In the genomic region with DNA sequence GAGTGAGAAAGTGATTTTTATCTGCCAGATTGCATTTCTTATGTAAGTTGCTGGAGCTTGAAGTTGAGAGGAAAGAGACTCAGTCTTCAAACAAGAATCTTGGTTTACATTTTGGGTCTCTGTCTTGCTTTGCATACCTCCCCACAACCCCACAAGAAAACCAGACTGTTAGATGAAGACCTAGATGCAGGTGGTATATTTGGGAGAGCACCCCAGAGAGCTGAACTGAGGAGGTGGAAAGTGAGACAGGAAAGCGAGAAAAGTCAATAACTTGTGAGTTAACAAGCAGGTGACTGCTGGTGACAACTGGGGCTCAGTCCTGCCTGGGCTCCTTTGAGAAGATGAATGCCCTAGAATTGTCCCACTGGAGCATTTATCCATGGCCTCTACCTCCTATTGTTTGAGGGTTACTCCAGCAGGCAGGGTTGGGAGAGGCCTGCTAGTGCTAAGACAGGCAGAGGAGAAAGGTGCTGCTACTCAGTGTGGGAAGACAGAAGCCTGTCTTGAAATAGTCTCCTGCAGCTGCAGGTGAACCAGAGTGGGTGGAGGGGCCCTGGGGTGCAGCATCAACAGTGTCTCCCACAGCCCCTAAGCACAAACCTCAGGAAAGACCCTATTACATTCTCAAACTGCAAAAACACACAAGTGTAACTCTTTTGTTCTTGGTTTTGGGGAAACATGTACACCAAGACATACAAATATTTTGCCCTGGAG, we compare ENCODE assay signal across 14 cellular contexts. TPM values are rescaled to one million over a fixed set of nuclear protein-coding genes. Genes with fewer than 3 reads are reported as not detected.
DNase-seq lines count a peak whose midpoint lies in the region; ATAC-seq and TF ChIP-seq lines count a peak whose summit lies in the region.
"Had no signal": no experiment of that assay in that cellular context is flagged by ENCODE, and none has a peak within 500 bp of the region (broad histone marks: within the 10 kb centered on the region; RNA-seq: fewer than 3 reads in every experiment).

No MANE protein-coding gene starts in this region.

- H3K9me3 ChIP-seq in mucosa of descending colon, result peaks cover 12% of the 10 kb centered on the region
- H3K9me3 ChIP-seq in T-helper 17 cell (ENCODE audit: control insufficient read depth, low read length, poor library complexity, severe bottlenecking), result no peaks in the 10 kb centered on the region
- H3K9me3 ChIP-seq: adrenal gland had no signal

- ATAC-seq in GM19023 (IDR thresholded peaks at IDR 0.05; ENCODE audit: unreplicated experiment) (peak; percentile 90), GM21619 (IDR thresholded peaks at IDR 0.05; ENCODE audit: unreplicated experiment) (peak; percentile 96), HG03095 (IDR thresholded peaks at IDR 0.05; ENCODE audit: unreplicated experiment) (peak; percentile 95), mucosa of descending colon (no peak), T-helper 17 cell (no peak)
- no peak for ATAC-seq in naive thymus-derived CD8-positive, alpha-beta T cell
- ATAC-seq: left colon had no signal

- no peak for TF ChIP-seq CTCF in mucosa of descending colon (IDR thresholded peaks at IDR 0.05)

- no peak overlapping the region for H3K4me3 Mint-ChIP-seq in naive thymus-derived CD8-positive, alpha-beta T cell
- no peak overlapping the region for H3K4me3 Mint-ChIP-seq in T-helper 17 cell
- H3K4me3 Mint-ChIP-seq: CD4-positive, alpha-beta memory T cell; neural crest cell had no signal

- no peaks in the 10 kb centered on the region for H3K36me3 ChIP-seq in mucosa of descending colon (ENCODE audit: low read depth)
- H3K36me3 ChIP-seq: adrenal gland had no signal

- H3K9me3 Mint-ChIP-seq in naive thymus-derived CD8-positive, alpha-beta T cell, result peaks cover 5 to 38% (median 26%) of the 10 kb centered on the region in 9 donors

- H3K36me3 Mint-ChIP-seq in naive thymus-derived CD8-positive, alpha-beta T cell, result peaks cover 0 to 32% (median 12%) of the 10 kb centered on the region in 3 donors
- H3K36me3 Mint-ChIP-seq in T-helper 17 cell (ENCODE audit: low read depth), result peaks cover 2% of the 10 kb centered on the region
- H3K36me3 Mint-ChIP-seq: CD4-positive, alpha-beta memory T cell had no signal

- H3K27ac Mint-ChIP-seq in naive thymus-derived CD8-positive, alpha-beta T cell, result peak overlapping the region in 6 of 10 donors; percentile 2 to 64 (median 38)
- no peak overlapping the region for H3K27ac Mint-ChIP-seq in T-helper 17 cell
- H3K27ac Mint-ChIP-seq: CD4-positive, alpha-beta memory T cell had no signal

- no peak for DNase-seq in naive thymus-derived CD8-positive, alpha-beta T cell
- DNase-seq in mucosa of descending colon (no peak), T-helper 17 cell (no peak)
- DNase-seq in activated CD8-positive, alpha-beta memory T cell treated with anti-CD3 and anti-CD28 coated beads, Interleukin-2, amount 50 U/mL, for 4 hours, result no peak
- DNase-seq: adrenal gland; CD4-positive, alpha-beta memory T cell; effector CD8-positive, alpha-beta T cell; left colon; NCI-H2107; stimulated activated CD4-positive, alpha-beta T cell treated with anti-CD3 and anti-CD28 coated beads, Interleukin-12 subunit alpha, Interleukin-12 subunit beta, amount 100 ng/mL, for 4 hours had no signal

- no peaks in the 10 kb centered on the region for H3K4me1 ChIP-seq in mucosa of descending colon (ENCODE audit: low read depth)
- H3K4me1 ChIP-seq: adrenal gland had no signal

- no peaks in the 10 kb centered on the region for H3K27me3 Mint-ChIP-seq in naive thymus-derived CD8-positive, alpha-beta T cell
- H3K27me3 Mint-ChIP-seq in T-helper 17 cell, result peaks cover 13% of the 10 kb centered on the region

- no peak overlapping the region for H3K4me3 ChIP-seq in mucosa of descending colon
- H3K4me3 ChIP-seq: adrenal gland had no signal

- H3K4me1 Mint-ChIP-seq in naive thymus-derived CD8-positive, alpha-beta T cell, result peaks cover 0 to 4% (median 1%) of the 10 kb centered on the region in 4 donors
- H3K4me1 Mint-ChIP-seq in T-helper 17 cell, result no peaks in the 10 kb centered on the region
- H3K4me1 Mint-ChIP-seq: CD4-positive, alpha-beta memory T cell; neural crest cell had no signal

- intact Hi-C loops in mucosa of descending colon (cut with DNase I, micrococcal nuclease), result no loop called here

- POLR2A ChIA-PET in naive thymus-derived CD8-positive, alpha-beta T cell (lab: Charles Lee), result no interaction called here

RNA-seq across cellular contexts. Expression of a gene that starts 10.6 kb away (rescaled TPM):
- not detected for total RNA-seq in naive thymus-derived CD8-positive, alpha-beta T cell
- not detected for polyA plus RNA-seq in naive thymus-derived CD8-positive, alpha-beta T cell
- total RNA-seq in mucosa of descending colon, result 10 to 100 TPM in 1 of 3 donors, under 1 TPM in 1, not detected in 1; 0.98 to 11.1 TPM
- not detected for total RNA-seq in T-helper 17 cell
- total RNA-seq: CD4-positive, alpha-beta memory T cell; left colon; neural crest cell had no signal
- polyA plus RNA-seq: CD4-positive, alpha-beta memory T cell had no signal

Comparison
In these comparisons a context has a peak if more than half of its experiments do, and no peak if none do; other contexts are left out.
1. ATAC-seq: peak in GM19023 (single experiment), GM21619 (single experiment) and HG03095 (single experiment); none in naive thymus-derived CD8-positive, alpha-beta T cell (0 of 2), mucosa of descending colon (single experiment) and T-helper 17 cell (single experiment).